ENCODE assay signal across 16 cellular contexts in genomic region chr5:110832683-110833082, GRCh38.
"Had no signal": no experiment of that assay in that cellular context is flagged by ENCODE, and none has a peak within 500 bp of the region (broad histone marks: within the 10 kb centered on the region; RNA-seq: fewer than 3 reads in every experiment).

No MANE protein-coding gene starts in this region.

- DNase-seq: activated CD4-positive, alpha-beta memory T cell treated with anti-CD3 and anti-CD28 coated beads, Interleukin-2, amount 10 ng/mL, durations not matched to agents 7 days and 5 days; activated CD4-positive, alpha-beta T cell treated with anti-CD3 and anti-CD28 coated beads for 36 hours; activated gamma-delta T cell; activated naive CD8-positive, alpha-beta T cell treated with anti-CD3 and anti-CD28 coated beads, Interleukin-2, amount 10 ng/mL, durations not matched to agents 7 days and 5 days; activated T-cell treated with anti-CD3 and anti-CD28 coated beads, Interleukin-2, amount 50 U/mL, for 48 hours; anterior cingulate cortex; cerebellar nuclear complex; dermis blood vessel endothelial cell; left lung; nucleus accumbens; right cardiac atrium; small intestine had no signal

- H3K4me1 ChIP-seq: left lung, tibial nerve had no signal

- ATAC-seq: activated CD4-positive, alpha-beta T cell treated with anti-CD3 and anti-CD28 coated beads for 36 hours; gastroesophageal sphincter; left lung; natural killer cell treated with Interleukin-12 subunit alpha and Interleukin-12 subunit beta and Interleukin-15 and Interleukin-18, amount 100 ng/mL, for 72 hours; right cardiac atrium had no signal

- H3K36me3 ChIP-seq: gastroesophageal sphincter, left lung, tibial nerve had no signal

- H3K27me3 ChIP-seq: gastroesophageal sphincter, left lung, tibial nerve had no signal

- FAIRE-seq: keratinocyte, small intestine had no signal

- H3K4me3 ChIP-seq: gastroesophageal sphincter, left lung, tibial nerve had no signal

- H3K27ac ChIP-seq: gastroesophageal sphincter, left lung, tibial nerve had no signal
